In genomic region chr7:20299647-20300312, GRCh38 we compare ENCODE assay signal across 8 cellular contexts. TPM values are rescaled to one million over a fixed set of nuclear protein-coding genes. Genes with fewer than 3 reads are reported as not detected.
DNase-seq lines count a peak whose midpoint lies in the region; ATAC-seq and TF ChIP-seq lines count a peak whose summit lies in the region.

No MANE protein-coding gene starts in this region.

- H3K27ac ChIP-seq in KMS-11 (peak overlapping the region; percentile 31), lower lobe of right lung (no peak overlapping the region), hepatocyte (no peak overlapping the region)

- H2AFZ ChIP-seq in KMS-11 (ENCODE audit: low read depth) (no peak overlapping the region; the same call in 1 of the 2 replicates), hepatocyte (no peak overlapping the region)

- no peak for TF ChIP-seq CTCF in KMS-11 (conservative IDR thresholded peaks at IDR 0.05; ENCODE audit: low read depth, low read length)
- no peak for TF ChIP-seq CTCF in lower lobe of right lung (IDR thresholded peaks at IDR 0.05)
- TF ChIP-seq CTCF in hepatocyte (IDR thresholded peaks at IDR 0.05; ENCODE audit: poor library complexity): no peak

- H3K4me3 ChIP-seq in KMS-11 (IDR thresholded peaks at IDR 0.05; ENCODE audit: insufficient read depth, low read depth, low read length) (no peak overlapping the region), lower lobe of right lung (no peak overlapping the region), hepatocyte (no peak overlapping the region)

- 92% methylated on average over 6 of the region's 6 CpGs for WGBS in hepatocyte (ENCODE audit: low lambda C conversion rate, missing lambda C conversion rate)

- no peaks in the 10 kb centered on the region for H3K9me2 ChIP-seq in hepatocyte (replicated peaks; ENCODE audit: insufficient read depth)

- intact Hi-C loops in lower lobe of right lung (cut with DNase I): no loop called here

- H3K27me3 ChIP-seq in KMS-11 (ENCODE audit: insufficient read depth, low read depth) (no peaks in the 10 kb centered on the region), lower lobe of right lung (ENCODE audit: low read depth) (no peaks in the 10 kb centered on the region), hepatocyte (no peaks in the 10 kb centered on the region)

- ATAC-seq in GM18499 (IDR thresholded peaks at IDR 0.05; ENCODE audit: insufficient read depth, unreplicated experiment) (peak; percentile 45), GM21737 (IDR thresholded peaks at IDR 0.05; ENCODE audit: unreplicated experiment) (peak; percentile 73), lower lobe of right lung (peak; percentile 27 to 46)

- no peaks in the 10 kb centered on the region for H3K9me3 ChIP-seq in lower lobe of right lung
- no peaks in the 10 kb centered on the region for H3K9me3 ChIP-seq in hepatocyte (ENCODE audit: low read depth)

- H3K36me3 ChIP-seq in KMS-11 (ENCODE audit: insufficient read depth) (no peaks in the 10 kb centered on the region), lower lobe of right lung (no peaks in the 10 kb centered on the region), hepatocyte (replicated peaks; ENCODE audit: insufficient read depth, low read depth) (no peaks in the 10 kb centered on the region)

- H3K4me1 ChIP-seq in KMS-11 (ENCODE audit: low read depth, poor library complexity, severe bottlenecking): peaks cover 67% of the 10 kb centered on the region
- no peaks in the 10 kb centered on the region for H3K4me1 ChIP-seq in lower lobe of right lung
- no peaks in the 10 kb centered on the region for H3K4me1 ChIP-seq in hepatocyte (ENCODE audit: insufficient read depth)

- peak overlapping the region; percentile 64 for H3K4me2 ChIP-seq in KMS-11
- no peak overlapping the region for H3K4me2 ChIP-seq in hepatocyte

- no peaks in the 10 kb centered on the region for H4K20me1 ChIP-seq in KMS-11 (ENCODE audit: insufficient read depth)
- H4K20me1 ChIP-seq in hepatocyte (ENCODE audit: insufficient read depth, poor library complexity, severe bottlenecking): no peaks in the 10 kb centered on the region

- H3K9ac ChIP-seq in KMS-11: no peak overlapping the region

- DNase-seq in lower lobe of right lung (no peak), NCI-H774 (lab: John Stamatoyannopoulos, UW) (no peak), HuH-7 (ENCODE audit: low spot score) (no peak), foreskin melanocyte (no peak), hepatocyte (ENCODE audit: low spot score) (no peak)

- H3K79me2 ChIP-seq in KMS-11 (ENCODE audit: insufficient read depth, low read depth): no peaks in the 10 kb centered on the region
- H3K79me2 ChIP-seq in hepatocyte: no peaks in the 10 kb centered on the region

RNA-seq across cellular contexts. Expression of gene ITGB8, which starts 30.9 kb away (rescaled TPM):
- total RNA-seq in lower lobe of right lung (8.0 TPM), hepatocyte (34.2 and 37.0 TPM in 2 replicates)
- 6.6 and 7.2 TPM in 2 replicates for polyA plus RNA-seq in hepatocyte
